Comparison of ENCODE assay signal across 15 cellular contexts in genomic region chr7:30815016-30815854, GRCh38. TPM values are rescaled to one million over a fixed set of nuclear protein-coding genes. Genes with fewer than 3 reads are reported as not detected.
DNase-seq lines count a peak whose midpoint lies in the region; ATAC-seq and TF ChIP-seq lines count a peak whose summit lies in the region.
"Had no signal": no experiment of that assay in that cellular context is flagged by ENCODE, and none has a peak within 500 bp of the region (broad histone marks: within the 10 kb centered on the region; RNA-seq: fewer than 3 reads in every experiment).

No MANE protein-coding gene starts in this region.

- peaks cover 0 to 3% of the 10 kb centered on the region in 2 donors for H3K27me3 Mint-ChIP-seq in natural killer cell treated with Interleukin-12 subunit alpha and Interleukin-12 subunit beta and Interleukin-15 and Interleukin-18, amount 100 ng/mL, for 72 hours
- peaks cover 4% of the 10 kb centered on the region for H3K27me3 Mint-ChIP-seq in nephron progenitor cell (ENCODE audit: low read depth, poor library complexity)
- no peaks in the 10 kb centered on the region for H3K27me3 Mint-ChIP-seq in endodermal cell (ENCODE audit: insufficient read depth)
- H3K27me3 Mint-ChIP-seq: IgD-negative memory B cell had no signal

- no peaks in the 10 kb centered on the region for H3K4me1 Mint-ChIP-seq in natural killer cell treated with Interleukin-12 subunit alpha and Interleukin-12 subunit beta and Interleukin-15 and Interleukin-18, amount 100 ng/mL, for 72 hours (ENCODE audit: low read depth in 2 of 2)
- peaks cover 16% of the 10 kb centered on the region for H3K4me1 Mint-ChIP-seq in nephron progenitor cell
- peaks cover 3% of the 10 kb centered on the region for H3K4me1 Mint-ChIP-seq in endodermal cell

- TF ChIP-seq POLR2A in transverse colon (IDR thresholded peaks at IDR 0.05): no peak

- H3K9ac ChIP-seq in PC-3 (ENCODE audit: low read length) (no peak overlapping the region), endodermal cell (ENCODE audit: extremely low read depth, low read length, poor library complexity, severe bottlenecking) (no peak overlapping the region)

- intact Hi-C loops in PC-3 (cut with micrococcal nuclease) (no loop called here), transverse colon (cut with DNase I; ENCODE audit: low total_unique reads) (no loop called here)

- TF ChIP-seq CTCF in PC-3 (conservative IDR thresholded peaks at IDR 0.05; ENCODE audit: low read depth, low read length): no peak
- no peak for TF ChIP-seq CTCF in fibroblast of the aortic adventitia (IDR thresholded peaks at IDR 0.05; ENCODE audit: insufficient read depth, low read length)
- TF ChIP-seq CTCF in transverse colon (IDR thresholded peaks at IDR 0.05): no peak
- TF ChIP-seq CTCF in nephron progenitor cell (IDR thresholded peaks at IDR 0.05): no peak
- no peak for TF ChIP-seq CTCF in endodermal cell (conservative IDR thresholded peaks at IDR 0.05)

- H4K20me1 ChIP-seq in PC-3 (ENCODE audit: low read length): no peaks in the 10 kb centered on the region

- no peak overlapping the region for H2AFZ ChIP-seq in PC-3 (ENCODE audit: low read length)

- no peaks in the 10 kb centered on the region for H3K9me3 Mint-ChIP-seq in natural killer cell treated with Interleukin-12 subunit alpha and Interleukin-12 subunit beta and Interleukin-15 and Interleukin-18, amount 100 ng/mL, for 72 hours
- peaks cover 6% of the 10 kb centered on the region for H3K9me3 Mint-ChIP-seq in nephron progenitor cell
- peaks cover 10% of the 10 kb centered on the region for H3K9me3 Mint-ChIP-seq in endodermal cell
- H3K9me3 Mint-ChIP-seq: IgD-negative memory B cell had no signal

- no peaks in the 10 kb centered on the region for H3K79me2 ChIP-seq in PC-3 (ENCODE audit: low read length)

- in situ Hi-C loops in transverse colon (cut with MboI; ENCODE audit: low pct_ligation_motif_present in 1 of 4, low pct_unique_long_range_greater_than_20kb in 1 of 4, low sequenced_read_pairs in 3 of 4): loop anchor here in 1 of 4 donors (25.0 kb wide), 1 partner anchor 297 kb away; no protein-coding TSS in a partner anchor

- H3F3A ChIP-seq in PC-3 (ENCODE audit: low read length, unreplicated experiment): no peaks in the 10 kb centered on the region

- H3K9me2 ChIP-seq in PC-3 (replicated peaks; ENCODE audit: low read length): no peaks in the 10 kb centered on the region

- H3K9me3 ChIP-seq in PC-3 (ENCODE audit: low read length): no peaks in the 10 kb centered on the region
- H3K9me3 ChIP-seq in transverse colon: no peaks in the 10 kb centered on the region
- H3K9me3 ChIP-seq in endodermal cell (ENCODE audit: control insufficient read depth, low read length): peaks cover 6% of the 10 kb centered on the region
- H3K9me3 ChIP-seq: spleen had no signal

- no peaks in the 10 kb centered on the region for H3K27me3 ChIP-seq in PC-3 (ENCODE audit: low read length)
- H3K27me3 ChIP-seq in transverse colon: no peaks in the 10 kb centered on the region
- H3K27me3 ChIP-seq in endodermal cell (ENCODE audit: control insufficient read depth, insufficient read depth, low read length, poor library complexity, severe bottlenecking): no peaks in the 10 kb centered on the region
- H3K27me3 ChIP-seq: spleen had no signal

- no peaks in the 10 kb centered on the region for H3K36me3 ChIP-seq in PC-3 (ENCODE audit: low read depth, low read length)
- H3K36me3 ChIP-seq in transverse colon: no peaks in the 10 kb centered on the region
- no peaks in the 10 kb centered on the region for H3K36me3 ChIP-seq in endodermal cell (ENCODE audit: control insufficient read depth, insufficient read depth, low read length)
- H3K36me3 ChIP-seq: spleen had no signal

- WGBS in transverse colon (ENCODE audit: low coverage in 1 of 2), 2 donors: 67 to 68% methylated on average over 2 to 5 of the region's 5 CpGs
- WGBS in endodermal cell (ENCODE audit: insufficient coverage in 1 of 2, insufficient read length in 1 of 2), 2 experiments: 88 to 91% methylated on average over 4 to 5 of the region's 5 CpGs

- 0 out of 2 replicates have a peak, but pooled peaks have one; percentile 15 for ATAC-seq in PC-3
- peak; percentile 56 to 60 for ATAC-seq in natural killer cell treated with Interleukin-12 subunit alpha and Interleukin-12 subunit beta and Interleukin-15 and Interleukin-18, amount 100 ng/mL, for 72 hours
- no peak for ATAC-seq in HG02763 (IDR thresholded peaks at IDR 0.05; ENCODE audit: unreplicated experiment)

- H3K36me3 Mint-ChIP-seq in natural killer cell treated with Interleukin-12 subunit alpha and Interleukin-12 subunit beta and Interleukin-15 and Interleukin-18, amount 100 ng/mL, for 72 hours: no peaks in the 10 kb centered on the region
- H3K36me3 Mint-ChIP-seq in nephron progenitor cell (ENCODE audit: low read depth): peaks cover 35% of the 10 kb centered on the region
- H3K36me3 Mint-ChIP-seq in endodermal cell (ENCODE audit: low read depth): peaks cover 9% of the 10 kb centered on the region
- H3K36me3 Mint-ChIP-seq: IgD-negative memory B cell had no signal

- no peak overlapping the region for H3K4me3 Mint-ChIP-seq in natural killer cell treated with Interleukin-12 subunit alpha and Interleukin-12 subunit beta and Interleukin-15 and Interleukin-18, amount 100 ng/mL, for 72 hours
- H3K4me3 Mint-ChIP-seq in nephron progenitor cell (no peak overlapping the region), endodermal cell (no peak overlapping the region)
- H3K4me3 Mint-ChIP-seq: IgD-negative memory B cell had no signal

- no TSS peak for BruUV-seq in PC-3 (replicated peaks; lab: Mats Ljungman, UMichigan)

- CTCF ChIA-PET in PC-3 (lab: Charles Lee): interaction anchor here (0.6 kb wide), 1 partner anchor 14 kb away, joined by 3 read pairs; no protein-coding TSS in a partner anchor

- DNase-seq in PC-3 (peak; percentile 5), fibroblast of the aortic adventitia (ENCODE audit: low read depth) (peak; percentile 50), transverse colon (no peak), nephron progenitor cell (no peak), endodermal cell (no peak), iPS-NIHi7 (ENCODE audit: extremely low spot score) (no peak)
- no peak for DNase-seq in natural killer cell treated with Interleukin-12 subunit alpha and Interleukin-12 subunit beta and Interleukin-15 and Interleukin-18, amount 100 ng/mL, for 72 hours (ENCODE audit: low spot score)
- DNase-seq: activated CD4-positive, alpha-beta T cell treated with anti-CD3 and anti-CD28 coated beads, Interleukin-2, amount 50 U/mL, for 48 hours; activated gamma-delta T cell; cerebellar nuclear complex; COR-L47; spleen; T-helper 1 cell had no signal

- TF ChIP-seq EP300 in transverse colon (IDR thresholded peaks at IDR 0.05; ENCODE audit: low read depth): no peak

- POLR2A ChIA-PET in PC-3 (lab: Charles Lee; ENCODE audit: unreplicated experiment): no interaction called here

- H3K4me3 ChIP-seq in PC-3 (ENCODE audit: low read length) (no peak overlapping the region), fibroblast of the aortic adventitia (ENCODE audit: low read depth, low read length) (no peak overlapping the region), transverse colon (no peak overlapping the region), endodermal cell (ENCODE audit: low read length) (no peak overlapping the region)
- H3K4me3 ChIP-seq: spleen had no signal

- H3K27ac ChIP-seq in PC-3 (ENCODE audit: low read length) (no peak overlapping the region), transverse colon (peak overlapping the region; percentile 8 to 75 (median 67)), endodermal cell (ENCODE audit: low read depth, low read length) (no peak overlapping the region)

- H3K4me1 ChIP-seq in PC-3 (ENCODE audit: insufficient read depth, low read length): peaks cover 6% of the 10 kb centered on the region; the same call in 1 of the 2 replicates
- H3K4me1 ChIP-seq in transverse colon: peaks cover 0 to 17% (median 7%) of the 10 kb centered on the region in 4 donors
- H3K4me1 ChIP-seq in endodermal cell (ENCODE audit: control insufficient read depth, insufficient read depth, low read length): no peaks in the 10 kb centered on the region

- H3K27ac Mint-ChIP-seq in natural killer cell treated with Interleukin-12 subunit alpha and Interleukin-12 subunit beta and Interleukin-15 and Interleukin-18, amount 100 ng/mL, for 72 hours: no peak overlapping the region
- H3K27ac Mint-ChIP-seq in nephron progenitor cell: no peak overlapping the region
- no peak overlapping the region for H3K27ac Mint-ChIP-seq in endodermal cell
- H3K27ac Mint-ChIP-seq: IgD-negative memory B cell had no signal

- H3K4me2 ChIP-seq in PC-3 (ENCODE audit: low read length): no peak overlapping the region

RNA-seq across cellular contexts. Expression of gene MINDY4, which starts 44.0 kb away (rescaled TPM):
- 3.0 TPM in 2 replicates for total RNA-seq in PC-3 (2014; rRNA removed)
- 7.3 and 13.2 TPM in 2 replicates for total RNA-seq in fibroblast of the aortic adventitia (ENCODE audit: low replicate concordance)
- total RNA-seq in natural killer cell treated with Interleukin-12 subunit alpha and Interleukin-12 subunit beta and Interleukin-15 and Interleukin-18, amount 100 ng/mL, for 72 hours: 1 to 10 TPM in 1 of 2 donors, under 1 TPM in 1; 0.93 to 2.5 TPM
- 10 to 100 TPM in 1 of 4 donors, 1 to 10 TPM in 3; 4.6 to 14.1 (median 6.8) TPM for total RNA-seq in transverse colon
- 1 to 10 TPM; 7.2 to 8.1 TPM for total RNA-seq in endodermal cell
- polyA plus RNA-seq in endodermal cell (2013, experiment 1 of 2): 4.4 TPM
- 4.1 TPM for polyA plus RNA-seq in endodermal cell (2013, experiment 2 of 2)

Comparison
In these comparisons a context has a peak if more than half of its experiments do, and no peak if none do; other contexts are left out.
1. DNase-seq: peak in PC-3 (single experiment) and fibroblast of the aortic adventitia (single experiment); none in natural killer cell treated with Interleukin-12 subunit alpha and Interleukin-12 subunit beta and Interleukin-15 and Interleukin-18, amount 100 ng/mL, for 72 hours (single experiment), transverse colon (single experiment), nephron progenitor cell (single experiment), endodermal cell (single experiment) and iPS-NIHi7 (single experiment).
2. H3K27ac ChIP-seq: peak in transverse colon (4 of 4); none in PC-3 (single experiment) and endodermal cell (single experiment).